Comparison of ENCODE assay signal across 1 cellular context in the genomic region with DNA sequence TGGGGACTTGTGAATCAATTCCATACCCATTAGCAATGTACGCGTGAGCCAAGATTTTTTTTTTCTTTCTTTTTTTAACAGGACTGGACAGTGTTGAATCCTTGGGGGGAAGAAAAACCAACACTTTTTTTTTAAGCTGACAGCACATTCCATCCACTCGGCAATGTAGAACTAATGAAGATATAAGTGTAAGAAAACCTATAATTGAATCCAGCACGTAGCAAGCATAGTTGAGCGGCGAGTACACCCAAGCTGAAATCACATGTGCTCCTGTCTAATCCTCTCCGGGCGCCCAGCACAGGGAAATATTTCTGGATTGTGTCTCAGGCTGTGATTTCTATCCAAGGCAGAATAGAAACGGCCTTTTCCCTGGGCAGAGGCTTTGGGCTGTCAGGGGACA.
TF ChIP-seq lines count a peak whose summit lies in the region.

No MANE protein-coding gene starts in this region.

TF ChIP-seq in GM23338, 12 proteins besides CTCF, POLR2A, EP300 and RAD21 (continued from another document):
- TF ChIP-seq, protein P1, sequence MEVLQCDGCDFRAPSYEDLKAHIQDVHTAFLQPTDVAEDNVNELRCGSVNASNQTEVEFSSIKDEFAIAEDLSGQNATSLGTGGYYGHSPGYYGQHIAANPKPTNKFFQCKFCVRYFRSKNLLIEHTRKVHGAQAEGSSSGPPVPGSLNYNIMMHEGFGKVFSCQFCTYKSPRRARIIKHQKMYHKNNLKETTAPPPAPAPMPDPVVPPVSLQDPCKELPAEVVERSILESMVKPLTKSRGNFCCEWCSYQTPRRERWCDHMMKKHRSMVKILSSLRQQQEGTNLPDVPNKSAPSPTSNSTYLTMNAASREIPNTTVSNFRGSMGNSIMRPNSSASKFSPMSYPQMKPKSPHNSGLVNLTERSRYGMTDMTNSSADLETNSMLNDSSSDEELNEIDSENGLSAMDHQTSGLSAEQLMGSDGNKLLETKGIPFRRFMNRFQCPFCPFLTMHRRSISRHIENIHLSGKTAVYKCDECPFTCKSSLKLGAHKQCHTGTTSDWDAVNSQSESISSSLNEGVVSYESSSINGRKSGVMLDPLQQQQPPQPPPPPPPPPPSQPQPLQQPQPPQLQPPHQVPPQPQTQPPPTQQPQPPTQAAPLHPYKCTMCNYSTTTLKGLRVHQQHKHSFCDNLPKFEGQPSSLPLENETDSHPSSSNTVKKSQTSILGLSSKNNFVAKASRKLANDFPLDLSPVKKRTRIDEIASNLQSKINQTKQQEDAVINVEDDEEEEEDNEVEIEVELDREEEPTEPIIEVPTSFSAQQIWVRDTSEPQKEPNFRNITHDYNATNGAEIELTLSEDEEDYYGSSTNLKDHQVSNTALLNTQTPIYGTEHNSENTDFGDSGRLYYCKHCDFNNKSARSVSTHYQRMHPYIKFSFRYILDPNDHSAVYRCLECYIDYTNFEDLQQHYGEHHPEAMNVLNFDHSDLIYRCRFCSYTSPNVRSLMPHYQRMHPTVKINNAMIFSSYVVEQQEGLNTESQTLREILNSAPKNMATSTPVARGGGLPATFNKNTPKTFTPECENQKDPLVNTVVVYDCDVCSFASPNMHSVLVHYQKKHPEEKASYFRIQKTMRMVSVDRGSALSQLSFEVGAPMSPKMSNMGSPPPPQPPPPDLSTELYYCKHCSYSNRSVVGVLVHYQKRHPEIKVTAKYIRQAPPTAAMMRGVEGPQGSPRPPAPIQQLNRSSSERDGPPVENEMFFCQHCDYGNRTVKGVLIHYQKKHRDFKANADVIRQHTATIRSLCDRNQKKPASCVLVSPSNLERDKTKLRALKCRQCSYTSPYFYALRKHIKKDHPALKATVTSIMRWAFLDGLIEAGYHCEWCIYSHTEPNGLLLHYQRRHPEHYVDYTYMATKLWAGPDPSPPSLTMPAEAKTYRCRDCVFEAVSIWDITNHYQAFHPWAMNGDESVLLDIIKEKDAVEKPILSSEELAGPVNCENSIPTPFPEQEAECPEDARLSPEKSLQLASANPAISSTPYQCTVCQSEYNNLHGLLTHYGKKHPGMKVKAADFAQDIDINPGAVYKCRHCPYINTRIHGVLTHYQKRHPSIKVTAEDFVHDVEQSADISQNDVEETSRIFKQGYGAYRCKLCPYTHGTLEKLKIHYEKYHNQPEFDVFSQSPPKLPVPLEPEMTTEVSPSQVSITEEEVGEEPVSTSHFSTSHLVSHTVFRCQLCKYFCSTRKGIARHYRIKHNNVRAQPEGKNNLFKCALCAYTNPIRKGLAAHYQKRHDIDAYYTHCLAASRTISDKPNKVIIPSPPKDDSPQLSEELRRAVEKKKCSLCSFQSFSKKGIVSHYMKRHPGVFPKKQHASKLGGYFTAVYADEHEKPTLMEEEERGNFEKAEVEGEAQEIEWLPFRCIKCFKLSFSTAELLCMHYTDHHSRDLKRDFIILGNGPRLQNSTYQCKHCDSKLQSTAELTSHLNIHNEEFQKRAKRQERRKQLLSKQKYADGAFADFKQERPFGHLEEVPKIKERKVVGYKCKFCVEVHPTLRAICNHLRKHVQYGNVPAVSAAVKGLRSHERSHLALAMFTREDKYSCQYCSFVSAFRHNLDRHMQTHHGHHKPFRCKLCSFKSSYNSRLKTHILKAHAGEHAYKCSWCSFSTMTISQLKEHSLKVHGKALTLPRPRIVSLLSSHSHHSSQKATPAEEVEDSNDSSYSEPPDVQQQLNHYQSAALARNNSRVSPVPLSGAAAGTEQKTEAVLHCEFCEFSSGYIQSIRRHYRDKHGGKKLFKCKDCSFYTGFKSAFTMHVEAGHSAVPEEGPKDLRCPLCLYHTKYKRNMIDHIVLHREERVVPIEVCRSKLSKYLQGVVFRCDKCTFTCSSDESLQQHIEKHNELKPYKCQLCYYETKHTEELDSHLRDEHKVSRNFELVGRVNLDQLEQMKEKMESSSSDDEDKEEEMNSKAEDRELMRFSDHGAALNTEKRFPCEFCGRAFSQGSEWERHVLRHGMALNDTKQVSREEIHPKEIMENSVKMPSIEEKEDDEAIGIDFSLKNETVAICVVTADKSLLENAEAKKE (CRISPR knock-in tag; IDR thresholded peaks at IDR 0.05) = no peak
- TF ChIP-seq REST (IDR thresholded peaks at IDR 0.05; ENCODE audit: unreplicated experiment) = no peak
- no peak for TF ChIP-seq CREB1 (CRISPR knock-in tag; IDR thresholded peaks at IDR 0.05; ENCODE audit: low read depth)
